ENCODE assay signal across 9 cellular contexts in the genomic region with DNA sequence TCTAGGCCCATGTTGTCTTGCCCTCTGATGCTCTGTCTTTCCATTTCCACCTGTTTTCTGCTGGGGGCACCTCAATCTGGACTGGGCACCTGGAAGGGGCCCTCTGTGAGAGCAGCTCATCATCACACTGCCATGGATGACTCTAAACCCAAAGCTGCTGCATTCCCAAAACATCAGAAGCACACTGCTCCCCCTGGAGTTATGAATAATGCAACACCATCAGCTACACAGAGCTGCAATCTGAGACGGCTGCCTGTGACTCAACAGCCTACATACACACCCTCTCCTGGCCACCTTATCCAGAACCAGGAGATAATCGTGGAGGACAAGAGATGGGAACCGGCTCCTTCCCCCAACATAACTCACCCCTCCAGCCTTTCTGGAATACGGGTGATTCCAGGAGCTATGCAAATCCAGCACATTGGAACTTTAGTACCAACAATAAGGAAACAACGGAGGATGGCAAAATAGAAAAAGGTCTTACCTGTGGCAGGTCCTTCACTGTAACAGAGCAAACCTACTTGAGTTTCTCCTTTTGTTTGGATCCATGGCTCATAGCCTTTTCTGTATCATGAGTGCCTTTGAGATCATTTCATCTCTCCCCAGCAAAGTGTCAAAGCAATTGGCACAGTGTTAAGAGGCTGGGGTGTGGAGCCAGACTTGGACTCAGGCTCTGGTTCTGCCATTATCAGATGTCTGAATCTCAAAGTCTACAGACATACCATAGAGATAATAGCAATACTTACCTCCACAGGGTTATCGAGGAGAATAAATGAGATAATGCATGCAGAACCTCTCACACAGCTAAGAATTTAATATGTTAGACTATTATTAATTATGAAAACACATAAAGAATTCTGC. TPM values are rescaled to one million over a fixed set of nuclear protein-coding genes. Genes with fewer than 3 reads are reported as not detected.
DNase-seq lines count a peak whose midpoint lies in the region; ATAC-seq, FAIRE-seq and TF ChIP-seq lines count a peak whose summit lies in the region.
"Had no signal": no experiment of that assay in that cellular context is flagged by ENCODE, and none has a peak within 500 bp of the region (broad histone marks: within the 10 kb centered on the region; RNA-seq: fewer than 3 reads in every experiment).

No MANE protein-coding gene starts in this region.

- H3K4me1 Mint-ChIP-seq in T-cell, result no peaks in the 10 kb centered on the region
- peaks cover 38% of the 10 kb centered on the region for H3K4me1 Mint-ChIP-seq in progenitor cell of endocrine pancreas (ENCODE audit: low read depth)

- H3K9me3 Mint-ChIP-seq in T-cell (no peaks in the 10 kb centered on the region), progenitor cell of endocrine pancreas (ENCODE audit: low read depth) (no peaks in the 10 kb centered on the region)

- CTCF ChIA-PET in T-cell (lab: Charles Lee), result interaction anchor here in 1 of 2 donors (0.7 to 1.3 kb wide), 4 partner anchors 74 to 143 kb away, joined by 3 to 6 read pairs (median 4); no protein-coding TSS in a partner anchor

- ATAC-seq in T-cell (replicated peaks in 1 of 4) (peak in 3 of 4 experiments; percentile 45 to 56 (median 48)), GM19397 (IDR thresholded peaks at IDR 0.05; ENCODE audit: unreplicated experiment) (no peak), HG03432 (IDR thresholded peaks at IDR 0.05; ENCODE audit: unreplicated experiment) (no peak)

- DNase-seq in D341Med (ENCODE audit: low spot score) (peak; percentile 57), HS-27A (ENCODE audit: low read depth) (peak; percentile 64), T-cell (peak in 1 of 34 experiments; percentile 15), fibroblast of pulmonary artery (ENCODE audit: low read depth) (peak; percentile 92), progenitor cell of endocrine pancreas (ENCODE audit: low spot score, unreplicated experiment) (no peak), GM19239 (ENCODE audit: insufficient read length, low spot score) (no peak)

- no peak overlapping the region for H3K4me3 ChIP-seq in fibroblast of pulmonary artery (replicated peaks; ENCODE audit: low read depth, low read length)
- H3K4me3 ChIP-seq: SK-N-MC had no signal

- FAIRE-seq in GM19239 (lab: Jason Lieb, UNC), result no peak

- H3K36me3 Mint-ChIP-seq in T-cell (peaks cover 36% of the 10 kb centered on the region), progenitor cell of endocrine pancreas (ENCODE audit: insufficient read depth) (peaks cover 19% of the 10 kb centered on the region)

- peak; percentile 76 for TF ChIP-seq CTCF in fibroblast of pulmonary artery (IDR thresholded peaks at IDR 0.05; ENCODE audit: low read length, missing control alignments)
- TF ChIP-seq CTCF in progenitor cell of endocrine pancreas (IDR thresholded peaks at IDR 0.05; ENCODE audit: unreplicated experiment), result peak; percentile 44

- H3K4me3 Mint-ChIP-seq in T-cell (no peak overlapping the region), progenitor cell of endocrine pancreas (ENCODE audit: low read depth) (no peak overlapping the region)

- POLR2A ChIA-PET in T-cell (lab: Charles Lee), result no interaction called here

- H3K27ac Mint-ChIP-seq in T-cell (no peak overlapping the region), progenitor cell of endocrine pancreas (peak overlapping the region; percentile 29)

- no peaks in the 10 kb centered on the region for H3K27me3 Mint-ChIP-seq in T-cell
- H3K27me3 Mint-ChIP-seq in progenitor cell of endocrine pancreas, result no peaks in the 10 kb centered on the region

RNA-seq across cellular contexts. Expression of a gene that starts 29.3 kb away (rescaled TPM):
- total RNA-seq in T-cell, result 10 to 100 TPM; 57.2 to 92.9 (median 81.9) TPM
- total RNA-seq in progenitor cell of endocrine pancreas, result 115 and 116 TPM in 2 replicates

RNA-seq across cellular contexts. Expression of a gene that starts 42.8 kb away (rescaled TPM):
- total RNA-seq in T-cell (10 to 100 TPM; 28.7 to 44.8 (median 30.3) TPM), progenitor cell of endocrine pancreas (14.2 and 16.4 TPM in 2 replicates)

Comparison
In these comparisons a context has a peak if more than half of its experiments do, and no peak if none do; other contexts are left out.
1. DNase-seq: peak in D341Med (single experiment), HS-27A (single experiment) and fibroblast of pulmonary artery (single experiment); none in progenitor cell of endocrine pancreas (single experiment) and GM19239 (single experiment).
2. ATAC-seq: peak in T-cell (3 of 4); none in GM19397 (single experiment) and HG03432 (single experiment).